Comparison of ENCODE assay signal across 14 cellular contexts in the genomic region with DNA sequence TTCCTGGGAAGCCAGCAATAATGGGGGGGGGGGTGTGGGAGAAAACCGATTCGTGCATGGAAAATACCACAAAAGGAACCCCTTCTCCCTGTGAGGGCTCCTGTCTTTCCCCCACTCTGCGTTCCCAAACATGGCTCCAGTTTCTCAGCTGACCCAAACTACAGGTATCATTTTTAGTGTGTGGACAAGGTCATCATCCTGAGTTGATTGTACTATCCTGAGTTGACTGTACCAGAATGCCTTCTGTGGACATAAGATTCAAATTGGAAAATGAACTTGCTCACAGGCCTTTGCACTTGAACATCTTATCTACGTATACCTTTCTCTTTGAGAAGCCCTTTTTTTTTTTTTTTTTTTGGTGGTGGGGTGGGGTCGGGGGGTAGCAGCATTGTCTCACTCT. TPM values are rescaled to one million over a fixed set of nuclear protein-coding genes. Genes with fewer than 3 reads are reported as not detected.
A peak's percentile ranks its signal among the peaks of the same experiment; 100 is the strongest.
DNase-seq lines count a peak whose midpoint lies in the region; TF ChIP-seq lines count a peak whose summit lies in the region.
"Had no signal": no experiment of that assay in that cellular context is flagged by ENCODE, and none has a peak within 500 bp of the region (broad histone marks: within the 10 kb centered on the region; RNA-seq: fewer than 3 reads in every experiment).

No MANE protein-coding gene starts in this region.

- H3K36me3 Mint-ChIP-seq in activated CD4-positive, alpha-beta memory T cell treated with anti-CD3 and anti-CD28 coated beads for 36 hours, result peaks cover 4% of the 10 kb centered on the region
- H3K36me3 Mint-ChIP-seq in activated CD4-positive, alpha-beta memory T cell treated with anti-CD3 and anti-CD28 coated beads, Interleukin-2, amount 10 ng/mL, durations not matched to agents 7 days and 5 days (ENCODE audit: low read depth), result peaks cover 10% of the 10 kb centered on the region

- peak; percentile 3 for DNase-seq in activated CD4-positive, alpha-beta memory T cell treated with anti-CD3 and anti-CD28 coated beads for 36 hours
- no peak for DNase-seq in activated CD4-positive, alpha-beta memory T cell treated with anti-CD3 and anti-CD28 coated beads, Interleukin-2, amount 10 ng/mL, durations not matched to agents 7 days and 5 days
- peak; percentile 21 for DNase-seq in esophagus muscularis mucosa (ENCODE audit: extremely low spot score)
- DNase-seq in OCI-M2 (lab: John Stamatoyannopoulos, UW; ENCODE audit: unreplicated experiment), result no peak
- DNase-seq in mammary epithelial cell, result no peak
- no peak for DNase-seq in NOMO-1 treated with DMSO at 0.1 percent for 48 hours (lab: John Stamatoyannopoulos, UW; ENCODE audit: unreplicated experiment)
- DNase-seq: CD4-positive, alpha-beta T cell; DMS79; NCI-H2107; SIG-M5 had no signal

- in situ Hi-C loops in mammary epithelial cell (cut with MboI; ENCODE audit: low sequenced_read_pairs in 2 of 2), result no loop called here

- H3K4me2 ChIP-seq in mammary epithelial cell (ENCODE audit: insufficient read depth, low read depth, low read length), result no peak overlapping the region
- H3K4me2 ChIP-seq: BLaER1 had no signal

- H2AFZ ChIP-seq in mammary epithelial cell (ENCODE audit: low read depth, low read length), result no peak overlapping the region

- H3K79me2 ChIP-seq in mammary epithelial cell (ENCODE audit: insufficient read depth, low read length), result peaks cover 11% of the 10 kb centered on the region

- H3K4me3 ChIP-seq in esophagus muscularis mucosa (no peak overlapping the region), stomach smooth muscle (ENCODE audit: low read length in 2 of 2) (no peak overlapping the region), mammary epithelial cell (replicated peaks in 1 of 3; ENCODE audit: insufficient read depth in 1 of 3, low read depth in 2 of 3, low read length in 3 of 3) (no peak overlapping the region)
- H3K4me3 ChIP-seq: BLaER1 had no signal

- H3K27ac ChIP-seq in esophagus muscularis mucosa (replicated peaks in 1 of 4), result peak overlapping the region in 2 of 4 donors; percentile 27 to 35
- H3K27ac ChIP-seq in stomach smooth muscle (ENCODE audit: low read length), result peak overlapping the region; percentile 11
- no peak overlapping the region for H3K27ac ChIP-seq in mammary epithelial cell (ENCODE audit: insufficient read depth, low read depth, low read length)
- H3K27ac ChIP-seq: 22Rv1, BLaER1 had no signal

- H4K20me1 ChIP-seq in mammary epithelial cell (ENCODE audit: insufficient read depth, low read length), result no peaks in the 10 kb centered on the region

- H3K27me3 ChIP-seq in esophagus muscularis mucosa (no peaks in the 10 kb centered on the region), stomach smooth muscle (ENCODE audit: control insufficient read depth in 1 of 2, insufficient read depth in 2 of 2, low read length in 2 of 2) (no peaks in the 10 kb centered on the region), mammary epithelial cell (ENCODE audit: insufficient read depth, low read length) (no peaks in the 10 kb centered on the region)
- H3K27me3 ChIP-seq: BLaER1 had no signal

- no peak overlapping the region for H3K4me3 Mint-ChIP-seq in activated CD4-positive, alpha-beta memory T cell treated with anti-CD3 and anti-CD28 coated beads for 36 hours
- no peak overlapping the region for H3K4me3 Mint-ChIP-seq in activated CD4-positive, alpha-beta memory T cell treated with anti-CD3 and anti-CD28 coated beads, Interleukin-2, amount 10 ng/mL, durations not matched to agents 7 days and 5 days
- H3K4me3 Mint-ChIP-seq: CD4-positive, alpha-beta T cell had no signal

- H3K9me3 ChIP-seq in esophagus muscularis mucosa (no peaks in the 10 kb centered on the region), stomach smooth muscle (ENCODE audit: control insufficient read depth in 2 of 2, low read length in 2 of 2) (no peaks in the 10 kb centered on the region), mammary epithelial cell (replicated peaks; ENCODE audit: insufficient read depth, low read length) (no peaks in the 10 kb centered on the region)
- H3K9me3 ChIP-seq: BLaER1 had no signal

- H3K27me3 Mint-ChIP-seq in activated CD4-positive, alpha-beta memory T cell treated with anti-CD3 and anti-CD28 coated beads for 36 hours, result no peaks in the 10 kb centered on the region
- no peaks in the 10 kb centered on the region for H3K27me3 Mint-ChIP-seq in activated CD4-positive, alpha-beta memory T cell treated with anti-CD3 and anti-CD28 coated beads, Interleukin-2, amount 10 ng/mL, durations not matched to agents 7 days and 5 days
- H3K27me3 Mint-ChIP-seq: CD4-positive, alpha-beta T cell had no signal

- no peak for TF ChIP-seq CTCF in esophagus muscularis mucosa (IDR thresholded peaks at IDR 0.05)
- TF ChIP-seq CTCF in mammary epithelial cell (conservative IDR thresholded peaks at IDR 0.05 in 1 of 2, IDR thresholded peaks at IDR 0.05 in 1 of 2; ENCODE audit: extremely low read depth in 1 of 2, insufficient read depth in 1 of 2, low read depth in 1 of 2, low read length in 2 of 2), result no peak

- no peaks in the 10 kb centered on the region for H3K9me3 Mint-ChIP-seq in activated CD4-positive, alpha-beta memory T cell treated with anti-CD3 and anti-CD28 coated beads for 36 hours
- H3K9me3 Mint-ChIP-seq in activated CD4-positive, alpha-beta memory T cell treated with anti-CD3 and anti-CD28 coated beads, Interleukin-2, amount 10 ng/mL, durations not matched to agents 7 days and 5 days, result no peaks in the 10 kb centered on the region
- H3K9me3 Mint-ChIP-seq: CD4-positive, alpha-beta T cell had no signal

- H3K4me1 Mint-ChIP-seq in activated CD4-positive, alpha-beta memory T cell treated with anti-CD3 and anti-CD28 coated beads for 36 hours (ENCODE audit: low read depth), result peaks cover 2% of the 10 kb centered on the region
- H3K4me1 Mint-ChIP-seq in activated CD4-positive, alpha-beta memory T cell treated with anti-CD3 and anti-CD28 coated beads, Interleukin-2, amount 10 ng/mL, durations not matched to agents 7 days and 5 days, result no peaks in the 10 kb centered on the region

- intact Hi-C loops in activated CD4-positive, alpha-beta memory T cell treated with anti-CD3 and anti-CD28 coated beads for 36 hours (cut with micrococcal nuclease), result no loop called here
- intact Hi-C loops in esophagus muscularis mucosa (cut with DNase I), result loop anchor here (5.0 to 10.0 kb wide), 2 partner anchors 70 to 153 kb away; no protein-coding TSS in a partner anchor
- intact Hi-C loops in mammary epithelial cell (cut with micrococcal nuclease), result loop anchor here (1.0 to 2.0 kb wide), 3 partner anchors 69 to 639 kb away; no protein-coding TSS in a partner anchor

- H3K4me1 ChIP-seq in esophagus muscularis mucosa (peaks cover 11 to 16% (median 14%) of the 10 kb centered on the region in 4 donors), stomach smooth muscle (ENCODE audit: control insufficient read depth, insufficient read depth, low read length) (peaks cover 6% of the 10 kb centered on the region), mammary epithelial cell (ENCODE audit: insufficient read depth, low read length) (peaks cover 4% of the 10 kb centered on the region)

- POLR2A ChIA-PET in activated CD4-positive, alpha-beta memory T cell treated with anti-CD3 and anti-CD28 coated beads for 36 hours (lab: Charles Lee), result no interaction called here
- POLR2A ChIA-PET in activated CD4-positive, alpha-beta memory T cell treated with anti-CD3 and anti-CD28 coated beads, Interleukin-2, amount 10 ng/mL, durations not matched to agents 7 days and 5 days (lab: Charles Lee), result no interaction called here

- CTCF ChIA-PET in activated CD4-positive, alpha-beta memory T cell treated with anti-CD3 and anti-CD28 coated beads for 36 hours (lab: Charles Lee), result interaction anchor here (0.7 to 1.7 kb wide), 11 partner anchors 9 to 943 kb away, joined by 3 to 5 read pairs (median 3); a partner anchor contains a TSS
- CTCF ChIA-PET in activated CD4-positive, alpha-beta memory T cell treated with anti-CD3 and anti-CD28 coated beads, Interleukin-2, amount 10 ng/mL, durations not matched to agents 7 days and 5 days (lab: Charles Lee), result interaction anchor here (0.6 to 2.2 kb wide), 15 partner anchors 9 to 462 kb away, joined by 3 to 13 read pairs (median 5); no protein-coding TSS in a partner anchor
- CTCF ChIA-PET in mammary epithelial cell (lab: Charles Lee; ENCODE audit: low non-redundant PET), result interaction anchor here (0.9 kb wide), 1 partner anchor 155 kb away, joined by 5 read pairs; no protein-coding TSS in a partner anchor

- TF ChIP-seq EP300 in esophagus muscularis mucosa (IDR thresholded peaks at IDR 0.05), result no peak

- dilution Hi-C loops in mammary epithelial cell (cut with HindIII; ENCODE audit: low sequenced_read_pairs), result loop anchor here (5.0 kb wide), 1 partner anchor 55 kb away; no protein-coding TSS in a partner anchor

- H3K36me3 ChIP-seq in esophagus muscularis mucosa (peaks cover 55 to 96% (median 88%) of the 10 kb centered on the region in 4 donors), stomach smooth muscle (ENCODE audit: control insufficient read depth in 2 of 2, insufficient read depth in 2 of 2, low read length in 2 of 2) (peaks cover 51 to 61% of the 10 kb centered on the region in 2 donors), mammary epithelial cell (ENCODE audit: insufficient read depth, low read length) (peaks cover 21% of the 10 kb centered on the region)

- WGBS in esophagus muscularis mucosa, result 92% methylated on average over 5 of the region's 5 CpGs
- 94% methylated on average over 5 of the region's 5 CpGs for WGBS in mammary epithelial cell (ENCODE audit: low coverage, missing lambda C conversion rate)

- H3K27ac Mint-ChIP-seq in activated CD4-positive, alpha-beta memory T cell treated with anti-CD3 and anti-CD28 coated beads for 36 hours, result no peak overlapping the region
- no peak overlapping the region for H3K27ac Mint-ChIP-seq in activated CD4-positive, alpha-beta memory T cell treated with anti-CD3 and anti-CD28 coated beads, Interleukin-2, amount 10 ng/mL, durations not matched to agents 7 days and 5 days
- H3K27ac Mint-ChIP-seq: CD4-positive, alpha-beta T cell had no signal

- no TSS peak for BruUV-seq in mammary epithelial cell (replicated peaks; lab: Mats Ljungman, UMichigan)

- H3K9ac ChIP-seq in stomach smooth muscle (ENCODE audit: low read length in 2 of 2) (no peak overlapping the region), mammary epithelial cell (ENCODE audit: insufficient read depth, low read length) (no peak overlapping the region)
- H3K9ac ChIP-seq: BLaER1 had no signal

- no peak for TF ChIP-seq POLR2A in esophagus muscularis mucosa (IDR thresholded peaks at IDR 0.05; ENCODE audit: low read depth)

TF ChIP-seq in PFSK-1, 5 proteins besides CTCF, POLR2A, EP300 and RAD21 (continues in another document):
- 0 out of 2 replicates have a peak, but pooled peaks have one; percentile 28 for TF ChIP-seq POLR2AphosphoS5 (IDR thresholded peaks at IDR 0.05; ENCODE audit: low read depth, low read length)

RNA-seq across cellular contexts. Expression of a gene that starts 49.9 kb away (rescaled TPM):
- 10 to 100 TPM; 10.5 to 10.8 TPM for total RNA-seq in activated CD4-positive, alpha-beta memory T cell treated with anti-CD3 and anti-CD28 coated beads for 36 hours
- 10 to 100 TPM; 11.2 to 12.3 TPM for total RNA-seq in activated CD4-positive, alpha-beta memory T cell treated with anti-CD3 and anti-CD28 coated beads, Interleukin-2, amount 10 ng/mL, durations not matched to agents 7 days and 5 days
- polyA plus RNA-seq in PFSK-1 (2012; ENCODE audit: insufficient read length, low read depth), result 5.6 TPM
- 10 to 100 TPM; 30.7 to 42.9 (median 34.8) TPM for total RNA-seq in esophagus muscularis mucosa
- total RNA-seq in mammary epithelial cell, result 10 to 100 TPM; 14.0 to 19.3 TPM
- polyA plus RNA-seq in mammary epithelial cell, result 5.6 TPM
- 9.1 TPM for polyA minus RNA-seq in mammary epithelial cell

Comparison
In these comparisons a context has a peak if more than half of its experiments do, and no peak if none do; other contexts are left out.
1. DNase-seq: peak in activated CD4-positive, alpha-beta memory T cell treated with anti-CD3 and anti-CD28 coated beads for 36 hours (single experiment) and esophagus muscularis mucosa (single experiment); none in activated CD4-positive, alpha-beta memory T cell treated with anti-CD3 and anti-CD28 coated beads, Interleukin-2, amount 10 ng/mL, durations not matched to agents 7 days and 5 days (single experiment), OCI-M2 (single experiment), mammary epithelial cell (single experiment) and NOMO-1 treated with DMSO at 0.1 percent for 48 hours (single experiment).